Comparison of ENCODE assay signal across 8 cellular contexts in the genomic region with DNA sequence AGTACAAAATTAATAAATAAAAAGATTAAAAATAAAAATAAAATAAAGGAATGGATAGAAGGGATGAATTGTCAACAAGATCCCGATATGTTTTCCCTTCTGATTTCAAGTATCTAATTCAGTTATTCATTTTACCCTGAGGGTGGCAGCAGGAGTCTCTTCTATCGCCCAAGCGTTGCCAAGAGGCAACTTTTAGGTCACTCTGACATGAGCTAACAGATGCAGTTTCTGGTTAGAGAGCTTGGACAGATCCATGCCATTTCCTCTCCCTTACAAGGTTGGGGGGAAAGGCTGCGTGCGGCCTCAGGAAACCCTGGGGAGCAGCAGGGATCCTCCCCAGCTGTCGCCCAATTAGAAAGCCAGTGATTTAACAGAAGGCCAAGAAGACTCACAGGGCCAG. TPM values are rescaled to one million over a fixed set of nuclear protein-coding genes. Genes with fewer than 3 reads are reported as not detected.
A peak's percentile ranks its signal among the peaks of the same experiment; 100 is the strongest.
DNase-seq lines count a peak whose midpoint lies in the region; ATAC-seq and TF ChIP-seq lines count a peak whose summit lies in the region.

No MANE protein-coding gene starts in this region.

- CTCF ChIA-PET in HEK293T (lab: Yijun Ruan, JAX): no interaction called here

- POLR2A ChIA-PET in HEK293T (lab: Yijun Ruan, JAX): interaction anchor here (0.9 to 1.9 kb wide), 2 partner anchors 48 to 99 kb away, joined by 3 to 5 read pairs; no protein-coding TSS in a partner anchor

- peak overlapping the region; percentile 17 to 67 (median 53) for H3K27ac ChIP-seq in sigmoid colon

- DNase-seq in CD1c-positive myeloid dendritic cell (ENCODE audit: extremely low spot score): peak; percentile 53
- DNase-seq in HEK293T (ENCODE audit: extremely low spot score): peak; percentile 23
- peak; percentile 73 for DNase-seq in OCI-M1 (lab: John Stamatoyannopoulos, UW)
- peak; percentile 53 for DNase-seq in amniotic epithelial cell (ENCODE audit: low read depth)
- peak; percentile 35 for DNase-seq in hepatic stellate cell (ENCODE audit: low spot score)
- DNase-seq in sigmoid colon: peak; percentile 74

- no peak for TF ChIP-seq POLR2A in sigmoid colon (IDR thresholded peaks at IDR 0.05)

- TF ChIP-seq EP300 in sigmoid colon (IDR thresholded peaks at IDR 0.05): no peak

- no peaks in the 10 kb centered on the region for H3K9me3 ChIP-seq in sigmoid colon

- no peaks in the 10 kb centered on the region for H3K4me1 ChIP-seq in sigmoid colon

- H3K27me3 ChIP-seq in sigmoid colon: no peaks in the 10 kb centered on the region

- peak in 3 of 4 experiments; percentile 11 to 38 (median 21) for TF ChIP-seq CTCF in sigmoid colon (IDR thresholded peaks at IDR 0.05)

- no peak overlapping the region for H3K4me3 ChIP-seq in sigmoid colon

- intact Hi-C loops in sigmoid colon (cut with DNase I): loop anchor here (10.0 kb wide), 1 partner anchor 157 kb away; a partner anchor contains a TSS

- 25 to 39% methylated on average over 6 of the region's 6 CpGs for WGBS in sigmoid colon, 2 donors

- ATAC-seq in GM18502 (IDR thresholded peaks at IDR 0.05; ENCODE audit: poor library complexity, unreplicated experiment): no peak
- ATAC-seq in HG02840 (IDR thresholded peaks at IDR 0.05; ENCODE audit: low FRiP score, unreplicated experiment): no peak

- H3K36me3 ChIP-seq in sigmoid colon: no peaks in the 10 kb centered on the region

TF ChIP-seq in HEK293T, 16 proteins besides CTCF, POLR2A, EP300 and RAD21:
- TF ChIP-seq L3MBTL2 (conservative IDR thresholded peaks at IDR 0.05) (no peak), ELF4 (IDR thresholded peaks at IDR 0.05) (no peak), TARDBP (IDR thresholded peaks at IDR 0.05) (no peak), ZNF384 (IDR thresholded peaks at IDR 0.05) (no peak), BHLHE40 (IDR thresholded peaks at IDR 0.05; ENCODE audit: borderline replicate concordance) (no peak), FOXK2 (IDR thresholded peaks at IDR 0.05) (no peak), FOXM1 (IDR thresholded peaks at IDR 0.05; ENCODE audit: borderline replicate concordance) (no peak), LEF1 (IDR thresholded peaks at IDR 0.05; ENCODE audit: borderline replicate concordance) (no peak), HDGF (IDR thresholded peaks at IDR 0.05; ENCODE audit: borderline replicate concordance) (no peak), ARNT (IDR thresholded peaks at IDR 0.05) (no peak), SUZ12 (IDR thresholded peaks at IDR 0.05) (no peak), NFRKB (IDR thresholded peaks at IDR 0.05) (no peak), CTBP1 (IDR thresholded peaks at IDR 0.05; ENCODE audit: borderline replicate concordance) (no peak), SP1 (IDR thresholded peaks at IDR 0.05) (no peak), FOXA1 (IDR thresholded peaks at IDR 0.05) (no peak)
- TF ChIP-seq, protein P1, sequence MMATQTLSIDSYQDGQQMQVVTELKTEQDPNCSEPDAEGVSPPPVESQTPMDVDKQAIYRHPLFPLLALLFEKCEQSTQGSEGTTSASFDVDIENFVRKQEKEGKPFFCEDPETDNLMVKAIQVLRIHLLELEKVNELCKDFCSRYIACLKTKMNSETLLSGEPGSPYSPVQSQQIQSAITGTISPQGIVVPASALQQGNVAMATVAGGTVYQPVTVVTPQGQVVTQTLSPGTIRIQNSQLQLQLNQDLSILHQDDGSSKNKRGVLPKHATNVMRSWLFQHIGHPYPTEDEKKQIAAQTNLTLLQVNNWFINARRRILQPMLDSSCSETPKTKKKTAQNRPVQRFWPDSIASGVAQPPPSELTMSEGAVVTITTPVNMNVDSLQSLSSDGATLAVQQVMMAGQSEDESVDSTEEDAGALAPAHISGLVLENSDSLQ (IDR thresholded peaks at IDR 0.05): no peak
TF ChIP-seq in HEK293T: peak in this region for 0.

RNA-seq across cellular contexts. Expression of a gene that starts 35.3 kb away (rescaled TPM):
- total RNA-seq in sigmoid colon: 1 to 10 TPM; 3.0 to 6.1 (median 4.7) TPM
- 10 to 100 TPM in 1 of 3 donors, 1 to 10 TPM in 2; 3.0 to 23.5 (median 3.7) TPM for polyA plus RNA-seq in sigmoid colon

RNA-seq across cellular contexts. Expression of a gene that starts 48.2 kb away (rescaled TPM):
- total RNA-seq in sigmoid colon: 1 to 10 TPM; 3.0 to 4.6 (median 3.7) TPM
- 1 to 10 TPM; 1.8 to 8.5 (median 2.8) TPM for polyA plus RNA-seq in sigmoid colon

RNA-seq across cellular contexts. Expression of a gene that starts 51.0 kb away (rescaled TPM):
- total RNA-seq in sigmoid colon: 100 to 1,000 TPM in 3 of 4 donors, 10 to 100 TPM in 1; 99.9 to 132 (median 106) TPM
- 100 to 1,000 TPM in 2 of 3 donors, 10 to 100 TPM in 1; 98.1 to 106 (median 103) TPM for polyA plus RNA-seq in sigmoid colon

Comparison
In these comparisons a context has a peak if more than half of its experiments do, and no peak if none do; other contexts are left out.
1. DNase-seq: peak in every context shown above with its lines; median percentile 74 in sigmoid colon; 73 in OCI-M1; 53 in CD1c-positive myeloid dendritic cell; 53 in amniotic epithelial cell; 35 in hepatic stellate cell; 23 in HEK293T.